In genomic region chr14:104976198-104977007, GRCh38 we compare ENCODE assay signal across 1 cellular context.
TF ChIP-seq lines count a peak whose summit lies in the region.

No MANE protein-coding gene starts in this region.

TF ChIP-seq in HepG2, 621 proteins besides CTCF, POLR2A, EP300 and RAD21 (continued from another document and continues in another):
- TF ChIP-seq, protein P1, sequence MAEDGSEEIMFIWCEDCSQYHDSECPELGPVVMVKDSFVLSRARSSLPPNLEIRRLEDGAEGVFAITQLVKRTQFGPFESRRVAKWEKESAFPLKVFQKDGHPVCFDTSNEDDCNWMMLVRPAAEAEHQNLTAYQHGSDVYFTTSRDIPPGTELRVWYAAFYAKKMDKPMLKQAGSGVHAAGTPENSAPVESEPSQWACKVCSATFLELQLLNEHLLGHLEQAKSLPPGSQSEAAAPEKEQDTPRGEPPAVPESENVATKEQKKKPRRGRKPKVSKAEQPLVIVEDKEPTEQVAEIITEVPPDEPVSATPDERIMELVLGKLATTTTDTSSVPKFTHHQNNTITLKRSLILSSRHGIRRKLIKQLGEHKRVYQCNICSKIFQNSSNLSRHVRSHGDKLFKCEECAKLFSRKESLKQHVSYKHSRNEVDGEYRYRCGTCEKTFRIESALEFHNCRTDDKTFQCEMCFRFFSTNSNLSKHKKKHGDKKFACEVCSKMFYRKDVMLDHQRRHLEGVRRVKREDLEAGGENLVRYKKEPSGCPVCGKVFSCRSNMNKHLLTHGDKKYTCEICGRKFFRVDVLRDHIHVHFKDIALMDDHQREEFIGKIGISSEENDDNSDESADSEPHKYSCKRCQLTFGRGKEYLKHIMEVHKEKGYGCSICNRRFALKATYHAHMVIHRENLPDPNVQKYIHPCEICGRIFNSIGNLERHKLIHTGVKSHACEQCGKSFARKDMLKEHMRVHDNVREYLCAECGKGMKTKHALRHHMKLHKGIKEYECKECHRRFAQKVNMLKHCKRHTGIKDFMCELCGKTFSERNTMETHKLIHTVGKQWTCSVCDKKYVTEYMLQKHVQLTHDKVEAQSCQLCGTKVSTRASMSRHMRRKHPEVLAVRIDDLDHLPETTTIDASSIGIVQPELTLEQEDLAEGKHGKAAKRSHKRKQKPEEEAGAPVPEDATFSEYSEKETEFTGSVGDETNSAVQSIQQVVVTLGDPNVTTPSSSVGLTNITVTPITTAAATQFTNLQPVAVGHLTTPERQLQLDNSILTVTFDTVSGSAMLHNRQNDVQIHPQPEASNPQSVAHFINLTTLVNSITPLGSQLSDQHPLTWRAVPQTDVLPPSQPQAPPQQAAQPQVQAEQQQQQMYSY (CRISPR knock-in tag; IDR thresholded peaks at IDR 0.05), result no peak
- no peak for TF ChIP-seq RFX1 (IDR thresholded peaks at IDR 0.05)
- no peak for TF ChIP-seq DNMT3B (CRISPR knock-in tag; conservative IDR thresholded peaks at IDR 0.05)
- no peak; the same call in 1 of the 2 replicates for TF ChIP-seq ZNF580 (CRISPR knock-in tag; IDR thresholded peaks at IDR 0.05; ENCODE audit: borderline replicate concordance, low read depth)
- TF ChIP-seq PLRG1 (conservative IDR thresholded peaks at IDR 0.05), result no peak
- no peak for TF ChIP-seq ZIK1 (CRISPR knock-in tag; IDR thresholded peaks at IDR 0.05; ENCODE audit: borderline replicate concordance, low read depth)
- no peak for TF ChIP-seq IKZF4 (CRISPR knock-in tag; IDR thresholded peaks at IDR 0.05; ENCODE audit: borderline replicate concordance, low read depth, not compliant biosample characterization)
- TF ChIP-seq RNF219 (CRISPR knock-in tag; IDR thresholded peaks at IDR 0.05), result no peak
- TF ChIP-seq ZNF652 (CRISPR knock-in tag; IDR thresholded peaks at IDR 0.05; ENCODE audit: borderline replicate concordance, low read depth), result no peak
- no peak for TF ChIP-seq CC2D1A (CRISPR knock-in tag; IDR thresholded peaks at IDR 0.05)
- TF ChIP-seq, protein P2, sequence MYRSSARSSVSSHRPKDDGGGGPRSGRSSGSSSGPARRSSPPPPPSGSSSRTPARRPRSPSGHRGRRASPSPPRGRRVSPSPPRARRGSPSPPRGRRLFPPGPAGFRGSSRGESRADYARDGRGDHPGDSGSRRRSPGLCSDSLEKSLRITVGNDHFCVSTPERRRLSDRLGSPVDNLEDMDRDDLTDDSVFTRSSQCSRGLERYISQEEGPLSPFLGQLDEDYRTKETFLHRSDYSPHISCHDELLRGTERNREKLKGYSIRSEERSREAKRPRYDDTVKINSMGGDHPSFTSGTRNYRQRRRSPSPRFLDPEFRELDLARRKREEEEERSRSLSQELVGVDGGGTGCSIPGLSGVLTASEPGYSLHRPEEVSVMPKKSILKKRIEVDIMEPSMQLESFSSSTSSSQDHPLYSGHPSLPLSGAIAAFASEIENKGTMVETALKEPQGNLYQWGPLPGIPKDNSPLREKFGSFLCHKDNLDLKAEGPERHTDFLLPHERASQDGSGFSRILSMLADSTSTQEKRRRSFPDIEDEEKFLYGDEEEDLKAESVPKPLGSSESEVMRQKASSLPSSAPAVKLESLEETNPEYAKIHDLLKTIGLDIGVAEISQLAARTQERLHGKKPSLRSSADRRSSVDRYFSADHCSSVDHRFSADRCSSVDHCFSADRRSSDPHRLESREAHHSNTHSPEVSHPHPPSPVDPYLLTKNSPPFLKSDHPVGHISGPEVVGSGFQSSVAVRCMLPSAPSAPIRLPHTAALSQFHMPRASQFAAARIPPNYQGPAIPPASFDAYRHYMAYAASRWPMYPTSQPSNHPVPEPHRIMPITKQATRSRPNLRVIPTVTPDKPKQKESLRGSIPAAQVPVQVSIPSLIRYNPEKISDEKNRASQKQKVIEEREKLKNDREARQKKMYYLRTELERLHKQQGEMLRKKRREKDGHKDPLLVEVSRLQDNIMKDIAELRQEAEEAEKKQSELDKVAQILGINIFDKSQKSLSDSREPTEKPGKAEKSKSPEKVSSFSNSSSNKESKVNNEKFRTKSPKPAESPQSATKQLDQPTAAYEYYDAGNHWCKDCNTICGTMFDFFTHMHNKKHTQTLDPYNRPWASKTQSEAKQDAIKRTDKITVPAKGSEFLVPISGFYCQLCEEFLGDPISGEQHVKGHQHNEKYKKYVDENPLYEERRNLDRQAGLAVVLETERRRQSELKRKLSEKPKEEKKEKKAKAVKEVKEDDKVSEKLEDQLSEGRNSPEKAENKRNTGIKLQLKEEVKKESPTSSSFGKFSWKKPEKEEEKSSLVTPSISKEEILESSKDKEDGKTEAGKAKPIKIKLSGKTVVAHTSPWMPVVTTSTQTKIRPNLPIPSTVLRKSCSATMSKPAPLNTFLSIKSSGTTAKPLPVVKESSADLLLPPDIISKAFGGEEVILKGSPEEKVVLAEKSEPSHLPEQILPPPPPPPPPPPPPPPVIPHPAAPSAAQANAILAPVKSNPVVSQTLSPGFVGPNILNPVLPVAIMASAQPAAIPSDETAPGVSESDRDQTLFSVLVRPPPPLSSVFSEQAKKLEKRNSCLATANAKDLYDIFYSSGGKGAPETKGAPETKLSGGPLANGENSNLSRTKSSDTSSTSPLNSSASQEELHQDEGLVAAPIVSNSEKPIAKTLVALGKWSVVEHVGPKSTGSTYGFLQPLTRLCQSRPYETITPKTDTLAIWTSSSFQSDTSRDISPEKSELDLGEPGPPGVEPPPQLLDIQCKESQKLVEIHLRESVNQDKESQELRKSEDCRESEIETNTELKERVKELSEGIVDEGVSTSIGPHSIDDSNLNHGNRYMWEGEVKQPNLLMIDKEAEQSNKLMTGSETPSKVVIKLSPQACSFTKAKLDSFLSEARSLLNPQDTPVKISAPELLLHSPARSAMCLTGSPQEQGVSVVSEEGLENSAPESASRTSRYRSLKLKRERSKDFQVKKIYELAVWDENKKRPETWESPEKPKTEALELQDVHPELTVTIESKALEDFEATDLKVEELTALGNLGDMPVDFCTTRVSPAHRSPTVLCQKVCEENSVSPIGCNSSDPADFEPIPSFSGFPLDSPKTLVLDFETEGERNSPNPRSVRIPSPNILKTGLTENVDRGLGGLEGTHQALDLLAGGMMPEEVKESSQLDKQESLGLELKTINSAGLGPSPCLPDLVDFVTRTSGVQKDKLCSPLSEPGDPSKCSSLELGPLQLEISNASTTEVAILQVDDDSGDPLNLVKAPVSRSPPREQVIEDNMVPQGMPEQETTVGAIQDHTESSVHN (CRISPR knock-in tag; IDR thresholded peaks at IDR 0.05), result no peak
- TF ChIP-seq FLYWCH1 (CRISPR knock-in tag; IDR thresholded peaks at IDR 0.05), result no peak
- no peak for TF ChIP-seq CBX2 (IDR thresholded peaks at IDR 0.05; ENCODE audit: low read depth, low read length)
- TF ChIP-seq CBX2 (CRISPR knock-in tag; IDR thresholded peaks at IDR 0.05; ENCODE audit: low read depth), result no peak
- no peak for TF ChIP-seq MED1 (CRISPR knock-in tag; IDR thresholded peaks at IDR 0.05)
- no peak for TF ChIP-seq ZNF34 (CRISPR knock-in tag; IDR thresholded peaks at IDR 0.05; ENCODE audit: borderline replicate concordance)
- no peak for TF ChIP-seq PAF1 (CRISPR knock-in tag; IDR thresholded peaks at IDR 0.05)
- TF ChIP-seq HOXA5 (CRISPR knock-in tag; IDR thresholded peaks at IDR 0.05), result no peak
- no peak for TF ChIP-seq HMG20A (CRISPR knock-in tag; IDR thresholded peaks at IDR 0.05; ENCODE audit: borderline replicate concordance)
- TF ChIP-seq ZBTB7B (CRISPR knock-in tag; IDR thresholded peaks at IDR 0.05), result peak; percentile 69
- no peak for TF ChIP-seq ZNF891 (CRISPR knock-in tag; IDR thresholded peaks at IDR 0.05)
- peak; percentile 77; the same call in 1 of the 2 replicates for TF ChIP-seq ZNF547 (CRISPR knock-in tag; IDR thresholded peaks at IDR 0.05)
- TF ChIP-seq HES4 (CRISPR knock-in tag; IDR thresholded peaks at IDR 0.05; ENCODE audit: borderline replicate concordance), result no peak
- no peak for TF ChIP-seq IRX3 (CRISPR knock-in tag; IDR thresholded peaks at IDR 0.05; ENCODE audit: borderline replicate concordance, low read depth)
- TF ChIP-seq, protein P3, sequence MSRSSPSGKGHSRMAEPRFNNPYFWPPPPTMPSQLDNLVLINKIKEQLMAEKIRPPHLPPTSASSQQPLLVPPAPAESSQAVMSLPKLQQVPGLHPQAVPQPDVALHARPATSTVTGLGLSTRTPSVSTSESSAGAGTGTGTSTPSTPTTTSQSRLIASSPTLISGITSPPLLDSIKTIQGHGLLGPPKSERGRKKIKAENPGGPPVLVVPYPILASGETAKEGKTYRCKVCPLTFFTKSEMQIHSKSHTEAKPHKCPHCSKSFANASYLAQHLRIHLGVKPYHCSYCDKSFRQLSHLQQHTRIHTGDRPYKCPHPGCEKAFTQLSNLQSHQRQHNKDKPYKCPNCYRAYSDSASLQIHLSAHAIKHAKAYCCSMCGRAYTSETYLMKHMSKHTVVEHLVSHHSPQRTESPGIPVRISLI (CRISPR knock-in tag; IDR thresholded peaks at IDR 0.05; ENCODE audit: borderline replicate concordance), result no peak
- no peak for TF ChIP-seq ZBTB42 (CRISPR knock-in tag; IDR thresholded peaks at IDR 0.05)
- TF ChIP-seq, protein P4, sequence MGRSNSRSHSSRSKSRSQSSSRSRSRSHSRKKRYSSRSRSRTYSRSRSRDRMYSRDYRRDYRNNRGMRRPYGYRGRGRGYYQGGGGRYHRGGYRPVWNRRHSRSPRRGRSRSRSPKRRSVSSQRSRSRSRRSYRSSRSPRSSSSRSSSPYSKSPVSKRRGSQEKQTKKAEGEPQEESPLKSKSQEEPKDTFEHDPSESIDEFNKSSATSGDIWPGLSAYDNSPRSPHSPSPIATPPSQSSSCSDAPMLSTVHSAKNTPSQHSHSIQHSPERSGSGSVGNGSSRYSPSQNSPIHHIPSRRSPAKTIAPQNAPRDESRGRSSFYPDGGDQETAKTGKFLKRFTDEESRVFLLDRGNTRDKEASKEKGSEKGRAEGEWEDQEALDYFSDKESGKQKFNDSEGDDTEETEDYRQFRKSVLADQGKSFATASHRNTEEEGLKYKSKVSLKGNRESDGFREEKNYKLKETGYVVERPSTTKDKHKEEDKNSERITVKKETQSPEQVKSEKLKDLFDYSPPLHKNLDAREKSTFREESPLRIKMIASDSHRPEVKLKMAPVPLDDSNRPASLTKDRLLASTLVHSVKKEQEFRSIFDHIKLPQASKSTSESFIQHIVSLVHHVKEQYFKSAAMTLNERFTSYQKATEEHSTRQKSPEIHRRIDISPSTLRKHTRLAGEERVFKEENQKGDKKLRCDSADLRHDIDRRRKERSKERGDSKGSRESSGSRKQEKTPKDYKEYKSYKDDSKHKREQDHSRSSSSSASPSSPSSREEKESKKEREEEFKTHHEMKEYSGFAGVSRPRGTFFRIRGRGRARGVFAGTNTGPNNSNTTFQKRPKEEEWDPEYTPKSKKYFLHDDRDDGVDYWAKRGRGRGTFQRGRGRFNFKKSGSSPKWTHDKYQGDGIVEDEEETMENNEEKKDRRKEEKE (IDR thresholded peaks at IDR 0.05), result no peak
- no peak for TF ChIP-seq ZNF30 (CRISPR knock-in tag; IDR thresholded peaks at IDR 0.05)
- no peak for TF ChIP-seq NR3C1 (CRISPR knock-in tag; IDR thresholded peaks at IDR 0.05)
- TF ChIP-seq MED8 (CRISPR knock-in tag; IDR thresholded peaks at IDR 0.05; ENCODE audit: insufficient replicate concordance), result no peak
- TF ChIP-seq, protein P5, sequence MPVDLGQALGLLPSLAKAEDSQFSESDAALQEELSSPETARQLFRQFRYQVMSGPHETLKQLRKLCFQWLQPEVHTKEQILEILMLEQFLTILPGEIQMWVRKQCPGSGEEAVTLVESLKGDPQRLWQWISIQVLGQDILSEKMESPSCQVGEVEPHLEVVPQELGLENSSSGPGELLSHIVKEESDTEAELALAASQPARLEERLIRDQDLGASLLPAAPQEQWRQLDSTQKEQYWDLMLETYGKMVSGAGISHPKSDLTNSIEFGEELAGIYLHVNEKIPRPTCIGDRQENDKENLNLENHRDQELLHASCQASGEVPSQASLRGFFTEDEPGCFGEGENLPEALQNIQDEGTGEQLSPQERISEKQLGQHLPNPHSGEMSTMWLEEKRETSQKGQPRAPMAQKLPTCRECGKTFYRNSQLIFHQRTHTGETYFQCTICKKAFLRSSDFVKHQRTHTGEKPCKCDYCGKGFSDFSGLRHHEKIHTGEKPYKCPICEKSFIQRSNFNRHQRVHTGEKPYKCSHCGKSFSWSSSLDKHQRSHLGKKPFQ (CRISPR knock-in tag; IDR thresholded peaks at IDR 0.05; ENCODE audit: insufficient replicate concordance), result no peak
- TF ChIP-seq ONECUT2 (CRISPR knock-in tag; IDR thresholded peaks at IDR 0.05), result no peak
- TF ChIP-seq ZNF550 (CRISPR knock-in tag; IDR thresholded peaks at IDR 0.05; ENCODE audit: borderline replicate concordance), result no peak
- no peak for TF ChIP-seq SPEN (CRISPR knock-in tag; IDR thresholded peaks at IDR 0.05; ENCODE audit: low read depth)
- TF ChIP-seq ZBTB4 (CRISPR knock-in tag; IDR thresholded peaks at IDR 0.05; ENCODE audit: borderline replicate concordance), result no peak
- TF ChIP-seq TEAD2 (CRISPR knock-in tag; IDR thresholded peaks at IDR 0.05), result no peak
- TF ChIP-seq ZBTB38 (CRISPR knock-in tag; IDR thresholded peaks at IDR 0.05), result no peak
